In the genomic region with DNA sequence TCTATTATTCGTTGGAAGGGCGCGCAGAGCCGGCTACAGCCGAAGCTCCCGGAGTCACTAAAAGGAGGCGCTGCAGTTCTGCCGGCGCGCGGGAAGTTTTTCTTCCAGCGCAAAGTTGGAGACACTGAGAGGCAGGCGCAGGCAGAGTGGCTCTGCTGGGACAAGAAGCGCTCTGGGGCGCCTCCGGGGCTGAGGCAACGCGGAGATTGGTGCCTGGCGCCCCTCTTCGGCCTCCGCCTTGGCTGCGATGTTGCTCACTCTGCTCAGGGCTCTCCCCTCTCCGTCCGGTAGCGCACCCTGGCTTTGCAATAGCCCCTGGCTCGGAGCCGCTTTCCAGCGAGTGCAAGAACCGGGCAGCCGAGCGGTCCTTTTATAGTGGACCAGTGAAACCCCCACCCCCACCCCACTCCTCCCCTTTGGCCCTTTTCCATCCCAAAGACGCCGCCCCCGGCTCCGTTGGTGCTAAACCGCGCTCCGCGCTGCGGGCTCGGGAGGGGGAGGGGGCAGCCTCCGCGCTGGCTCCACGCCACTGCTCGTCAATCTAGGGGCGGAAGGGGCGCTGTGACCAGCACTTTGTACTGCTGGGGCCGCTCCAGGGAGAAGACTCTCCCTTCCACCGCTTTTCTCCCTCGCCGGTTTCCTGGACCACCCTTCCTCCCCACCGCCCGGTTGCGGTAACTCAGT, we compare ENCODE assay signal across 8 cellular contexts. TPM values are rescaled to one million over a fixed set of nuclear protein-coding genes. Genes with fewer than 3 reads are reported as not detected.
DNase-seq lines count a peak whose midpoint lies in the region; ATAC-seq, FAIRE-seq and TF ChIP-seq lines count a peak whose summit lies in the region.

TSS of gene ADAMTS1 (minus strand) at position 344 of the 684 bp plus-strand sequence. CDS start 455 bp downstream, outside the sequence.

- H4K20me1 ChIP-seq in GM23338 (replicated peaks; ENCODE audit: insufficient read depth) = no peaks in the 10 kb centered on the region

- no peaks in the 10 kb centered on the region for H3K9me2 ChIP-seq in GM23338 (ENCODE audit: insufficient read depth)

- peak within 1 kb of the TSS; percentile 78 for H3K27ac Mint-ChIP-seq in GM23338

- peaks cover 22% of the 10 kb centered on the region for H3K4me1 Mint-ChIP-seq in GM23338

- peaks cover 14% of the 10 kb centered on the region for H3K36me3 ChIP-seq in GM23338 (ENCODE audit: insufficient read depth)
- peaks cover 0 to 1% of the 10 kb centered on the region in 2 donors for H3K36me3 ChIP-seq in small intestine (ENCODE audit: control insufficient read depth in 2 of 2, insufficient read depth in 2 of 2, low read length in 2 of 2)

- peak within 1 kb of the TSS; percentile 88 for H3K4me3 ChIP-seq in GM23338
- peak within 1 kb of the TSS; percentile 46 for H3K4me3 ChIP-seq in small intestine (ENCODE audit: low read depth in 1 of 2, low read length in 2 of 2)

- H3K4me1 ChIP-seq in GM23338 (ENCODE audit: insufficient read depth) = peaks cover 10% of the 10 kb centered on the region; the same call in 1 of the 2 replicates
- no peaks in the 10 kb centered on the region for H3K4me1 ChIP-seq in small intestine (ENCODE audit: control insufficient read depth in 2 of 2, insufficient read depth in 1 of 2, low read depth in 1 of 2, low read length in 1 of 2)

- WGBS in small intestine, 3 donors = 0 to 4% (median 1%) methylated on average over 42 to 54 of the region's 54 CpGs

- H3K9me3 ChIP-seq in small intestine (ENCODE audit: control insufficient read depth, low read depth) = no peaks in the 10 kb centered on the region

- no peak for FAIRE-seq in small intestine (lab: Jason Lieb, UNC)

- H3K36me3 Mint-ChIP-seq in GM23338 (ENCODE audit: low read depth) = peaks cover 30% of the 10 kb centered on the region

- DNase-seq in GM23338 (ENCODE audit: low spot score) (peak; percentile 87), SK-N-DZ (ENCODE audit: low spot score) (peak; percentile 85), dermis blood vessel endothelial cell (peak; percentile 66), kidney tubule cell (ENCODE audit: low spot score) (peak; percentile 91), small intestine (no peak), cerebellar nuclear complex (lab: John Stamatoyannopoulos, UW) (no peak), DMS153 treated with DMSO at 0.1 percent for 48 hours (lab: John Stamatoyannopoulos, UW; ENCODE audit: unreplicated experiment) (no peak)

- peaks cover 37% of the 10 kb centered on the region for H3K27me3 Mint-ChIP-seq in GM23338 (ENCODE audit: insufficient read depth, low read depth, poor library complexity)

- peak within 1 kb of the TSS; percentile 92 for H3K4me2 ChIP-seq in GM23338

- ATAC-seq in GM23338 = peak; percentile 58

- TF ChIP-seq CTCF in 22Rv1 (IDR thresholded peaks at IDR 0.05) (no peak), GM23338 (conservative IDR thresholded peaks at IDR 0.05; ENCODE audit: low read depth in 2 of 2) (peak in 1 of 2 experiments; percentile 35; a peak in 2 of 4 replicates)

- H3K4me3 Mint-ChIP-seq in GM23338 = peak within 1 kb of the TSS; percentile 93

- peaks cover 34% of the 10 kb centered on the region for H3K79me2 ChIP-seq in GM23338 (replicated peaks; ENCODE audit: insufficient read depth)

- H3K9me3 Mint-ChIP-seq in GM23338 = peaks cover 3% of the 10 kb centered on the region; the same call in 2 of the 3 replicates

- H3K27me3 ChIP-seq in GM23338 (ENCODE audit: insufficient read depth) (peaks cover 39% of the 10 kb centered on the region), small intestine (ENCODE audit: control insufficient read depth in 2 of 2, insufficient read depth in 2 of 2, low read length in 2 of 2) (peaks cover 0 to 16% of the 10 kb centered on the region in 2 donors)

- H3F3A ChIP-seq in GM23338 (replicated peaks; ENCODE audit: low read depth) = no peaks in the 10 kb centered on the region

- peak within 1 kb of the TSS; percentile 89 for H2AFZ ChIP-seq in GM23338

- H3K27ac ChIP-seq in 22Rv1 (peak within 1 kb of the TSS; percentile 92), GM23338 (ENCODE audit: low read depth) (0 out of 2 replicates have a peak within 1 kb of the TSS, but pooled peaks have one; percentile 28), small intestine (ENCODE audit: low read depth in 1 of 2, low read length in 1 of 2) (peak within 1 kb of the TSS; percentile 34 to 93)

TF ChIP-seq in GM23338, 12 proteins besides CTCF, POLR2A, EP300 and RAD21 (continues in another document):
- no peak for TF ChIP-seq ETS1 (IDR thresholded peaks at IDR 0.05)
- no peak for TF ChIP-seq EZH2 (IDR thresholded peaks at IDR 0.05; ENCODE audit: low read depth, unreplicated experiment)
- TF ChIP-seq, protein P1, sequence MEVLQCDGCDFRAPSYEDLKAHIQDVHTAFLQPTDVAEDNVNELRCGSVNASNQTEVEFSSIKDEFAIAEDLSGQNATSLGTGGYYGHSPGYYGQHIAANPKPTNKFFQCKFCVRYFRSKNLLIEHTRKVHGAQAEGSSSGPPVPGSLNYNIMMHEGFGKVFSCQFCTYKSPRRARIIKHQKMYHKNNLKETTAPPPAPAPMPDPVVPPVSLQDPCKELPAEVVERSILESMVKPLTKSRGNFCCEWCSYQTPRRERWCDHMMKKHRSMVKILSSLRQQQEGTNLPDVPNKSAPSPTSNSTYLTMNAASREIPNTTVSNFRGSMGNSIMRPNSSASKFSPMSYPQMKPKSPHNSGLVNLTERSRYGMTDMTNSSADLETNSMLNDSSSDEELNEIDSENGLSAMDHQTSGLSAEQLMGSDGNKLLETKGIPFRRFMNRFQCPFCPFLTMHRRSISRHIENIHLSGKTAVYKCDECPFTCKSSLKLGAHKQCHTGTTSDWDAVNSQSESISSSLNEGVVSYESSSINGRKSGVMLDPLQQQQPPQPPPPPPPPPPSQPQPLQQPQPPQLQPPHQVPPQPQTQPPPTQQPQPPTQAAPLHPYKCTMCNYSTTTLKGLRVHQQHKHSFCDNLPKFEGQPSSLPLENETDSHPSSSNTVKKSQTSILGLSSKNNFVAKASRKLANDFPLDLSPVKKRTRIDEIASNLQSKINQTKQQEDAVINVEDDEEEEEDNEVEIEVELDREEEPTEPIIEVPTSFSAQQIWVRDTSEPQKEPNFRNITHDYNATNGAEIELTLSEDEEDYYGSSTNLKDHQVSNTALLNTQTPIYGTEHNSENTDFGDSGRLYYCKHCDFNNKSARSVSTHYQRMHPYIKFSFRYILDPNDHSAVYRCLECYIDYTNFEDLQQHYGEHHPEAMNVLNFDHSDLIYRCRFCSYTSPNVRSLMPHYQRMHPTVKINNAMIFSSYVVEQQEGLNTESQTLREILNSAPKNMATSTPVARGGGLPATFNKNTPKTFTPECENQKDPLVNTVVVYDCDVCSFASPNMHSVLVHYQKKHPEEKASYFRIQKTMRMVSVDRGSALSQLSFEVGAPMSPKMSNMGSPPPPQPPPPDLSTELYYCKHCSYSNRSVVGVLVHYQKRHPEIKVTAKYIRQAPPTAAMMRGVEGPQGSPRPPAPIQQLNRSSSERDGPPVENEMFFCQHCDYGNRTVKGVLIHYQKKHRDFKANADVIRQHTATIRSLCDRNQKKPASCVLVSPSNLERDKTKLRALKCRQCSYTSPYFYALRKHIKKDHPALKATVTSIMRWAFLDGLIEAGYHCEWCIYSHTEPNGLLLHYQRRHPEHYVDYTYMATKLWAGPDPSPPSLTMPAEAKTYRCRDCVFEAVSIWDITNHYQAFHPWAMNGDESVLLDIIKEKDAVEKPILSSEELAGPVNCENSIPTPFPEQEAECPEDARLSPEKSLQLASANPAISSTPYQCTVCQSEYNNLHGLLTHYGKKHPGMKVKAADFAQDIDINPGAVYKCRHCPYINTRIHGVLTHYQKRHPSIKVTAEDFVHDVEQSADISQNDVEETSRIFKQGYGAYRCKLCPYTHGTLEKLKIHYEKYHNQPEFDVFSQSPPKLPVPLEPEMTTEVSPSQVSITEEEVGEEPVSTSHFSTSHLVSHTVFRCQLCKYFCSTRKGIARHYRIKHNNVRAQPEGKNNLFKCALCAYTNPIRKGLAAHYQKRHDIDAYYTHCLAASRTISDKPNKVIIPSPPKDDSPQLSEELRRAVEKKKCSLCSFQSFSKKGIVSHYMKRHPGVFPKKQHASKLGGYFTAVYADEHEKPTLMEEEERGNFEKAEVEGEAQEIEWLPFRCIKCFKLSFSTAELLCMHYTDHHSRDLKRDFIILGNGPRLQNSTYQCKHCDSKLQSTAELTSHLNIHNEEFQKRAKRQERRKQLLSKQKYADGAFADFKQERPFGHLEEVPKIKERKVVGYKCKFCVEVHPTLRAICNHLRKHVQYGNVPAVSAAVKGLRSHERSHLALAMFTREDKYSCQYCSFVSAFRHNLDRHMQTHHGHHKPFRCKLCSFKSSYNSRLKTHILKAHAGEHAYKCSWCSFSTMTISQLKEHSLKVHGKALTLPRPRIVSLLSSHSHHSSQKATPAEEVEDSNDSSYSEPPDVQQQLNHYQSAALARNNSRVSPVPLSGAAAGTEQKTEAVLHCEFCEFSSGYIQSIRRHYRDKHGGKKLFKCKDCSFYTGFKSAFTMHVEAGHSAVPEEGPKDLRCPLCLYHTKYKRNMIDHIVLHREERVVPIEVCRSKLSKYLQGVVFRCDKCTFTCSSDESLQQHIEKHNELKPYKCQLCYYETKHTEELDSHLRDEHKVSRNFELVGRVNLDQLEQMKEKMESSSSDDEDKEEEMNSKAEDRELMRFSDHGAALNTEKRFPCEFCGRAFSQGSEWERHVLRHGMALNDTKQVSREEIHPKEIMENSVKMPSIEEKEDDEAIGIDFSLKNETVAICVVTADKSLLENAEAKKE (CRISPR knock-in tag; IDR thresholded peaks at IDR 0.05) = no peak
- no peak for TF ChIP-seq STAT1 (IDR thresholded peaks at IDR 0.05; ENCODE audit: unreplicated experiment)
- no peak for TF ChIP-seq ZNF331 (CRISPR knock-in tag; IDR thresholded peaks at IDR 0.05; ENCODE audit: low read depth)
- TF ChIP-seq NANOG (IDR thresholded peaks at IDR 0.05; ENCODE audit: borderline replicate concordance) = no peak
- no peak for TF ChIP-seq ZNF114 (CRISPR knock-in tag; IDR thresholded peaks at IDR 0.05)
- no peak for TF ChIP-seq EZH2phosphoT487 (IDR thresholded peaks at IDR 0.05; ENCODE audit: unreplicated experiment)

RNA-seq across cellular contexts. Expression of gene ADAMTS1, which starts in this region (rescaled TPM):
- 14.1 and 15.4 TPM in 2 replicates for total RNA-seq in GM23338 (2014; rRNA removed; shearing (Covaris generic))
- 5.6 and 6.1 TPM in 2 replicates for polyA plus RNA-seq in GM23338 (2016; fragmentation: Nextera tagmentation; extraction: Ambion mirVana)
- 2.8 and 3.2 TPM in 2 replicates for polyA plus RNA-seq in SK-N-DZ (2014; cell fraction: cytosol; rRNA removed)
- polyA plus RNA-seq in SK-N-DZ (2014; cell fraction: nucleus; rRNA removed) = 6.7 and 8.8 TPM in 2 replicates
- 12.6 and 19.3 TPM in 2 replicates for total RNA-seq in dermis blood vessel endothelial cell
- 10 to 100 TPM in 1 of 3 donors, 1 to 10 TPM in 1, under 1 TPM in 1; 0.89 to 94.8 (median 4.1) TPM for polyA plus RNA-seq in small intestine

Comparison
In these comparisons a context has a peak if more than half of its experiments do, and no peak if none do; other contexts are left out.
1. H3K27ac ChIP-seq: peak in every context shown above with its lines; median percentile 92 in 22Rv1; 64 in small intestine; 28 in GM23338.
2. DNase-seq: peak in GM23338 (single experiment), SK-N-DZ (single experiment), dermis blood vessel endothelial cell (single experiment) and kidney tubule cell (single experiment); none in small intestine (single experiment), cerebellar nuclear complex (0 of 2) and DMS153 treated with DMSO at 0.1 percent for 48 hours (single experiment).